Comparison of ENCODE assay signal across 19 cellular contexts in genomic region chr21:44282370-44282769, GRCh38. TPM values are rescaled to one million over a fixed set of nuclear protein-coding genes. Genes with fewer than 3 reads are reported as not detected.
A peak's percentile ranks its signal among the peaks of the same experiment; 100 is the strongest.
DNase-seq lines count a peak whose midpoint lies in the region; ATAC-seq and TF ChIP-seq lines count a peak whose summit lies in the region.
"Had no signal": no experiment of that assay in that cellular context is flagged by ENCODE, and none has a peak within 500 bp of the region (broad histone marks: within the 10 kb centered on the region; RNA-seq: fewer than 3 reads in every experiment).

No MANE protein-coding gene starts in this region.

- no peaks in the 10 kb centered on the region for H3K36me3 Mint-ChIP-seq in stimulated activated memory B cell treated with anti-CD40 and anti-IgM and Interleukin-4, amounts not matched to agents 10 μg/mL and 1 μg/mL and 100 μg/mL, for 72 hours
- H3K36me3 Mint-ChIP-seq: CD8-positive, alpha-beta T cell; IgD-negative memory B cell had no signal

- no peak for DNase-seq in WERI-Rb-1
- DNase-seq in lower lobe of right lung, result peak; percentile 32
- DNase-seq in inferior parietal cortex (ENCODE audit: extremely low spot score), result no peak
- no peak for DNase-seq in KBM-7
- DNase-seq in stimulated activated CD4-positive, alpha-beta T cell treated with anti-CD3 and anti-CD28 coated beads, Interleukin-15, amount 100 ng/mL, for 24 hours, result no peak
- DNase-seq: ACHN; CD8-positive, alpha-beta T cell; COR-L47; DMS153; DMS79 treated with DMSO at 0.1 percent for 48 hours; EL had no signal

- H3K9me3 ChIP-seq in BLaER1 treated with 17β-estradiol and CSF1 and Interleukin-3, amounts not matched to agents 10 nM and 100 nM (replicated peaks in 1 of 11), result no peaks in the 10 kb centered on the region
- no peaks in the 10 kb centered on the region for H3K9me3 ChIP-seq in WERI-Rb-1 (ENCODE audit: severe bottlenecking)
- H3K9me3 ChIP-seq in lower lobe of right lung, result no peaks in the 10 kb centered on the region
- H3K9me3 ChIP-seq: HAP-1 had no signal

- peaks cover 18% of the 10 kb centered on the region for H3K27me3 Mint-ChIP-seq in stimulated activated memory B cell treated with anti-CD40 and anti-IgM and Interleukin-4, amounts not matched to agents 10 μg/mL and 1 μg/mL and 100 μg/mL, for 72 hours

- no peak overlapping the region for H3K4me3 ChIP-seq in BLaER1 treated with 17β-estradiol and CSF1 and Interleukin-3, amounts not matched to agents 10 nM and 100 nM
- H3K4me3 ChIP-seq in WERI-Rb-1 (ENCODE audit: low read depth, low read length) (no peak overlapping the region), lower lobe of right lung (no peak overlapping the region)
- H3K4me3 ChIP-seq: HAP-1 had no signal

- no peaks in the 10 kb centered on the region for H3K36me3 ChIP-seq in BLaER1 treated with 17β-estradiol and CSF1 and Interleukin-3, amounts not matched to agents 10 nM and 100 nM
- H3K36me3 ChIP-seq in WERI-Rb-1 (no peaks in the 10 kb centered on the region), lower lobe of right lung (no peaks in the 10 kb centered on the region)
- H3K36me3 ChIP-seq: HAP-1 had no signal

- TF ChIP-seq CTCF in WERI-Rb-1 (IDR thresholded peaks at IDR 0.05; ENCODE audit: low read depth, low read length), result no peak
- TF ChIP-seq CTCF in lower lobe of right lung (IDR thresholded peaks at IDR 0.05), result no peak

- H3K9me3 Mint-ChIP-seq in stimulated activated memory B cell treated with anti-CD40 and anti-IgM and Interleukin-4, amounts not matched to agents 10 μg/mL and 1 μg/mL and 100 μg/mL, for 72 hours, result no peaks in the 10 kb centered on the region
- H3K9me3 Mint-ChIP-seq: CD8-positive, alpha-beta T cell; IgD-negative memory B cell had no signal

- no peaks in the 10 kb centered on the region; a peak in 2 of 22 replicates for H4K20me1 ChIP-seq in BLaER1 treated with 17β-estradiol and CSF1 and Interleukin-3, amounts not matched to agents 10 nM and 100 nM

- peaks cover 14% of the 10 kb centered on the region for H3K4me1 Mint-ChIP-seq in stimulated activated memory B cell treated with anti-CD40 and anti-IgM and Interleukin-4, amounts not matched to agents 10 μg/mL and 1 μg/mL and 100 μg/mL, for 72 hours

- peaks cover 0 to 14% (median 0%) of the 10 kb centered on the region in 11 experiments; a peak in 3 of 22 replicates for H3K27me3 ChIP-seq in BLaER1 treated with 17β-estradiol and CSF1 and Interleukin-3, amounts not matched to agents 10 nM and 100 nM
- H3K27me3 ChIP-seq in WERI-Rb-1 (ENCODE audit: insufficient read depth, low read depth, severe bottlenecking) (no peaks in the 10 kb centered on the region), lower lobe of right lung (ENCODE audit: low read depth) (peaks cover 26% of the 10 kb centered on the region)

- H3K4me1 ChIP-seq in BLaER1 treated with 17β-estradiol and CSF1 and Interleukin-3, amounts not matched to agents 10 nM and 100 nM, result peaks cover 16 to 82% (median 76%) of the 10 kb centered on the region in 10 experiments
- peaks cover 5% of the 10 kb centered on the region for H3K4me1 ChIP-seq in lower lobe of right lung

- no peak for ATAC-seq in lower lobe of right lung
- ATAC-seq in stimulated activated memory B cell treated with anti-CD40 and anti-IgM and Interleukin-4, amounts not matched to agents 10 μg/mL and 1 μg/mL and 100 μg/mL, for 72 hours, result no peak
- ATAC-seq: CD8-positive, alpha-beta T cell had no signal

- peak overlapping the region in 8 of 11 experiments; percentile 61 to 89 (median 75); a peak in 12 of 22 replicates for H3K4me2 ChIP-seq in BLaER1 treated with 17β-estradiol and CSF1 and Interleukin-3, amounts not matched to agents 10 nM and 100 nM

- in situ Hi-C loops in KBM-7 (cut with MboI; ENCODE audit: low pct_unique_long_range_greater_than_20kb, low sequenced_read_pairs), result no loop called here

- intact Hi-C loops in lower lobe of right lung (cut with DNase I), result no loop called here

- no peak overlapping the region for H3K4me3 Mint-ChIP-seq in stimulated activated memory B cell treated with anti-CD40 and anti-IgM and Interleukin-4, amounts not matched to agents 10 μg/mL and 1 μg/mL and 100 μg/mL, for 72 hours
- H3K4me3 Mint-ChIP-seq: CD8-positive, alpha-beta T cell had no signal

- no peak overlapping the region for H3K9ac ChIP-seq in BLaER1 treated with 17β-estradiol and CSF1 and Interleukin-3, amounts not matched to agents 10 nM and 100 nM

- no peak overlapping the region for H3K27ac ChIP-seq in BLaER1 treated with 17β-estradiol and CSF1 and Interleukin-3, amounts not matched to agents 10 nM and 100 nM
- H3K27ac ChIP-seq in WERI-Rb-1 (peak overlapping the region; percentile 79), lower lobe of right lung (no peak overlapping the region)
- H3K27ac ChIP-seq: C4-2B had no signal

- peak overlapping the region; percentile 4 for H3K27ac Mint-ChIP-seq in stimulated activated memory B cell treated with anti-CD40 and anti-IgM and Interleukin-4, amounts not matched to agents 10 μg/mL and 1 μg/mL and 100 μg/mL, for 72 hours
- H3K27ac Mint-ChIP-seq: CD8-positive, alpha-beta T cell; IgD-negative memory B cell had no signal

RNA-seq across cellular contexts. Expression of gene AIRE, which starts 3.3 kb away (rescaled TPM):
- not detected for total RNA-seq in lower lobe of right lung
- total RNA-seq: A172; CD8-positive, alpha-beta T cell; H1; HT-29 had no signal

RNA-seq across cellular contexts. Expression of gene PFKL, which starts 17.5 kb away (rescaled TPM):
- 106 TPM for total RNA-seq in lower lobe of right lung

RNA-seq across cellular contexts. Expression of gene DNMT3L, which starts 20.7 kb away (rescaled TPM):
- total RNA-seq in lower lobe of right lung, result not detected
- total RNA-seq: A172; CD8-positive, alpha-beta T cell; H1; HT-29 had no signal

RNA-seq across cellular contexts. Expression of gene ICOSLG, which starts 41.6 kb away (rescaled TPM):
- 11.6 TPM for total RNA-seq in lower lobe of right lung

RNA-seq across cellular contexts. Expression of gene CFAP410, which starts 56.8 kb away (rescaled TPM):
- 20.3 TPM for total RNA-seq in lower lobe of right lung
